Comparison of ENCODE assay signal across 19 cellular contexts in the genomic region with DNA sequence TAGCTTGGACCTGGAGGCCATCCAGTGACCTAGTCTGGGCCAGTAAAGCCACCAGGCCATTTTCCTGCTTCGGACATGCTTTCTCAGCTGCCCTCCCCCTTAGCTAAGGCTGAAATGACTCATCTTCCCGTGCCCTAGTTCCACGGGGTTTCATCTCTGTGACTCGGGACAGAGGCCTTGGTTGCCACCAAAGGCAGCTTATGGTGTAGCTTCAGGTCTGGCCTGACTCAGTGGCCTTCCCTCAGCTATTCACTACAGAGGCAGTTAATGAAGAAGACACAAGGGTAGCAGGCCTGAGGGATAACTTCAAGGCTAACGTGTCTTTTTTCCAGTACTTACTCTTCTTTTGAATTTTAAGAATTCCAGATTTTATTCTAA.
A peak's percentile ranks its signal among the peaks of the same experiment; 100 is the strongest.
DNase-seq lines count a peak whose midpoint lies in the region; ATAC-seq and TF ChIP-seq lines count a peak whose summit lies in the region.
"Had no signal": no experiment of that assay in that cellular context is flagged by ENCODE, and none has a peak within 500 bp of the region (broad histone marks: within the 10 kb centered on the region; RNA-seq: fewer than 3 reads in every experiment).

No MANE protein-coding gene starts in this region.

- H3K27me3 Mint-ChIP-seq in Caco-2 (ENCODE audit: insufficient read depth, unreplicated experiment) = no peaks in the 10 kb centered on the region
- no peaks in the 10 kb centered on the region for H3K27me3 Mint-ChIP-seq in CD8-positive, alpha-beta T cell (ENCODE audit: low read depth)
- H3K27me3 Mint-ChIP-seq: activated B cell treated with CpG ODN at 0.5 μM for 24 hours; activated naive CD4-positive, alpha-beta T cell treated with anti-CD3 and anti-CD28 coated beads, Interleukin-2, amount 50 U/mL, for 24 hours; central memory CD8-positive, alpha-beta T cell had no signal

- no peak for DNase-seq in Caco-2
- peak; percentile 20 for DNase-seq in RPMI7951 (ENCODE audit: low read depth)
- DNase-seq in fibroblast of villous mesenchyme (ENCODE audit: low read depth) = peak; percentile 67
- DNase-seq in activated CD4-positive, CD25-positive, alpha-beta regulatory T cell (lab: John Stamatoyannopoulos, UW) = no peak
- no peak for DNase-seq in CD8-positive, alpha-beta T cell
- no peak for DNase-seq in NCI-H2196 treated with DMSO at 0.1 percent for 48 hours (lab: John Stamatoyannopoulos, UW; ENCODE audit: unreplicated experiment)
- DNase-seq in kidney glomerular epithelial cell (lab: John Stamatoyannopoulos, UW) = no peak
- DNase-seq: activated B cell treated with CpG ODN at 0.5 μM for 24 hours; activated CD8-positive, alpha-beta memory T cell treated with anti-CD3 and anti-CD28 coated beads, Interleukin-2, amount 50 U/mL, for 4 hours; NCI-H1105; spleen; testis had no signal

- ATAC-seq in CD8-positive, alpha-beta T cell = no peak
- ATAC-seq: HepG2 had no signal

- CTCF ChIA-PET in Caco-2 (lab: Charles Lee) = interaction anchor here (0.6 to 0.8 kb wide), 2 partner anchors 16 to 83 kb away, joined by 3 read pairs; partner anchors contain the start of gene PBX1
- CTCF ChIA-PET in CD8-positive, alpha-beta T cell (lab: Charles Lee) = no interaction called here

- BruUV-seq in Caco-2 (replicated peaks; lab: Mats Ljungman, UMichigan) = no TSS peak

- no peaks in the 10 kb centered on the region; the same call in 1 of the 2 replicates for H3K9me3 ChIP-seq in Caco-2
- no peaks in the 10 kb centered on the region for H3K9me3 ChIP-seq in skeletal muscle tissue (ENCODE audit: control insufficient read depth in 3 of 3, low read length in 3 of 3)
- no peaks in the 10 kb centered on the region for H3K9me3 ChIP-seq in CD8-positive, alpha-beta T cell (ENCODE audit: low read length)
- H3K9me3 ChIP-seq: BLaER1, spleen, testis had no signal

- intact Hi-C loops in Caco-2 (cut with micrococcal nuclease; ENCODE audit: unreplicated experiment) = loop anchor here (2.0 kb wide), 1 partner anchor 17 kb away; no protein-coding TSS in a partner anchor
- intact Hi-C loops in CD8-positive, alpha-beta T cell (cut with DNase I, micrococcal nuclease) = no loop called here

- no peak overlapping the region for H3K4me3 ChIP-seq in Caco-2 (ENCODE audit: low read depth, low read length)
- no peak overlapping the region for H3K4me3 ChIP-seq in fibroblast of villous mesenchyme (ENCODE audit: low read depth, low read length)
- H3K4me3 ChIP-seq in skeletal muscle tissue (ENCODE audit: low read length in 3 of 3) = peak overlapping the region; percentile 31 to 41 (median 39)
- H3K4me3 ChIP-seq in CD8-positive, alpha-beta T cell (ENCODE audit: low read depth, low read length) = no peak overlapping the region
- H3K4me3 ChIP-seq: BLaER1, lung, neural progenitor cell, spleen, testis had no signal

- no peaks in the 10 kb centered on the region for H3K9me3 Mint-ChIP-seq in Caco-2 (ENCODE audit: unreplicated experiment)
- H3K9me3 Mint-ChIP-seq in CD8-positive, alpha-beta T cell = no peaks in the 10 kb centered on the region
- H3K9me3 Mint-ChIP-seq: activated B cell treated with CpG ODN at 0.5 μM for 24 hours; activated naive CD4-positive, alpha-beta T cell treated with anti-CD3 and anti-CD28 coated beads, Interleukin-2, amount 50 U/mL, for 24 hours; central memory CD8-positive, alpha-beta T cell had no signal

- H3K27me3 ChIP-seq in Caco-2 (replicated peaks; ENCODE audit: control insufficient read depth, insufficient read depth, low read length) (no peaks in the 10 kb centered on the region), skeletal muscle tissue (ENCODE audit: control insufficient read depth in 3 of 3, insufficient read depth in 3 of 3, low read length in 3 of 3) (no peaks in the 10 kb centered on the region)
- no peaks in the 10 kb centered on the region for H3K27me3 ChIP-seq in CD8-positive, alpha-beta T cell (ENCODE audit: insufficient read depth, low read length)
- H3K27me3 ChIP-seq: BLaER1, neural progenitor cell, spleen, testis had no signal

- peak overlapping the region; percentile 79 for H3K27ac Mint-ChIP-seq in Caco-2 (ENCODE audit: unreplicated experiment)
- H3K27ac Mint-ChIP-seq in CD8-positive, alpha-beta T cell = no peak overlapping the region
- H3K27ac Mint-ChIP-seq: activated B cell treated with CpG ODN at 0.5 μM for 24 hours; activated naive CD4-positive, alpha-beta T cell treated with anti-CD3 and anti-CD28 coated beads, Interleukin-2, amount 50 U/mL, for 24 hours had no signal

- peak overlapping the region in 1 of 3 donors; percentile 35 for H3K9ac ChIP-seq in skeletal muscle tissue (ENCODE audit: low read depth in 1 of 3, low read length in 3 of 3)
- H3K9ac ChIP-seq: BLaER1, neural progenitor cell had no signal

- H3K27ac ChIP-seq in skeletal muscle tissue (ENCODE audit: low read depth, low read length) = peak overlapping the region; percentile 95
- H3K27ac ChIP-seq in CD8-positive, alpha-beta T cell (ENCODE audit: low read depth, low read length) = no peak overlapping the region
- H3K27ac ChIP-seq: BLaER1, neural progenitor cell, spleen had no signal

- TF ChIP-seq CTCF in Caco-2 (IDR thresholded peaks at IDR 0.05; ENCODE audit: insufficient read depth in 1 of 2, low read depth in 1 of 2, low read length in 1 of 2, severe bottlenecking in 1 of 2, unreplicated experiment in 1 of 2) (no peak), fibroblast of villous mesenchyme (IDR thresholded peaks at IDR 0.05; ENCODE audit: insufficient read depth, low read depth, low read length) (no peak)
- no peak for TF ChIP-seq CTCF in CD8-positive, alpha-beta T cell (IDR thresholded peaks at IDR 0.05)

- peaks cover 44% of the 10 kb centered on the region for H3K36me3 Mint-ChIP-seq in Caco-2 (ENCODE audit: insufficient read depth, unreplicated experiment)
- no peaks in the 10 kb centered on the region for H3K36me3 Mint-ChIP-seq in CD8-positive, alpha-beta T cell
- H3K36me3 Mint-ChIP-seq: activated naive CD4-positive, alpha-beta T cell treated with anti-CD3 and anti-CD28 coated beads, Interleukin-2, amount 50 U/mL, for 24 hours had no signal

- H3K4me1 Mint-ChIP-seq in Caco-2 (ENCODE audit: low read depth, unreplicated experiment) = peaks cover 39% of the 10 kb centered on the region
- no peaks in the 10 kb centered on the region for H3K4me1 Mint-ChIP-seq in CD8-positive, alpha-beta T cell (ENCODE audit: low read depth)
- H3K4me1 Mint-ChIP-seq: activated B cell treated with CpG ODN at 0.5 μM for 24 hours; activated naive CD4-positive, alpha-beta T cell treated with anti-CD3 and anti-CD28 coated beads, Interleukin-2, amount 50 U/mL, for 24 hours; central memory CD8-positive, alpha-beta T cell had no signal

- H3K36me3 ChIP-seq in Caco-2 (ENCODE audit: control insufficient read depth, insufficient read depth, low read length) (no peaks in the 10 kb centered on the region), skeletal muscle tissue (ENCODE audit: control insufficient read depth in 3 of 3, insufficient read depth in 3 of 3, low read length in 3 of 3) (no peaks in the 10 kb centered on the region)
- H3K36me3 ChIP-seq in CD8-positive, alpha-beta T cell (ENCODE audit: insufficient read depth, low read length) = no peaks in the 10 kb centered on the region
- H3K36me3 ChIP-seq: BLaER1, neural progenitor cell, spleen had no signal

- POLR2A ChIA-PET in Caco-2 (lab: Charles Lee) = interaction anchor here (1.3 kb wide), 1 partner anchor 18 kb away, joined by 4 read pairs; no protein-coding TSS in a partner anchor
- POLR2A ChIA-PET in CD8-positive, alpha-beta T cell (lab: Charles Lee) = no interaction called here

- H3K4me1 ChIP-seq in Caco-2 (peaks cover 48% of the 10 kb centered on the region), skeletal muscle tissue (ENCODE audit: control insufficient read depth in 3 of 3, insufficient read depth in 3 of 3, low read length in 3 of 3) (peaks cover 81 to 87% (median 82%) of the 10 kb centered on the region in 3 donors)
- no peaks in the 10 kb centered on the region for H3K4me1 ChIP-seq in CD8-positive, alpha-beta T cell (ENCODE audit: insufficient read depth, low read length)

- H3K4me3 Mint-ChIP-seq in Caco-2 (ENCODE audit: unreplicated experiment) = no peak overlapping the region
- H3K4me3 Mint-ChIP-seq in CD8-positive, alpha-beta T cell = no peak overlapping the region
- H3K4me3 Mint-ChIP-seq: activated B cell treated with CpG ODN at 0.5 μM for 24 hours; activated naive CD4-positive, alpha-beta T cell treated with anti-CD3 and anti-CD28 coated beads, Interleukin-2, amount 50 U/mL, for 24 hours; central memory CD8-positive, alpha-beta T cell; neural progenitor cell had no signal

Comparison
In these comparisons a context has a peak if more than half of its experiments do, and no peak if none do; other contexts are left out.
1. DNase-seq: peak in RPMI7951 (single experiment) and fibroblast of villous mesenchyme (single experiment); none in Caco-2 (0 of 2), activated CD4-positive, CD25-positive, alpha-beta regulatory T cell (0 of 4), CD8-positive, alpha-beta T cell (0 of 7), NCI-H2196 treated with DMSO at 0.1 percent for 48 hours (single experiment) and kidney glomerular epithelial cell (single experiment).
2. H3K4me3 ChIP-seq: peak in skeletal muscle tissue (3 of 3); none in Caco-2 (single experiment), fibroblast of villous mesenchyme (single experiment) and CD8-positive, alpha-beta T cell (single experiment).